ENCODE assay signal across 3 cellular contexts in the genomic region with DNA sequence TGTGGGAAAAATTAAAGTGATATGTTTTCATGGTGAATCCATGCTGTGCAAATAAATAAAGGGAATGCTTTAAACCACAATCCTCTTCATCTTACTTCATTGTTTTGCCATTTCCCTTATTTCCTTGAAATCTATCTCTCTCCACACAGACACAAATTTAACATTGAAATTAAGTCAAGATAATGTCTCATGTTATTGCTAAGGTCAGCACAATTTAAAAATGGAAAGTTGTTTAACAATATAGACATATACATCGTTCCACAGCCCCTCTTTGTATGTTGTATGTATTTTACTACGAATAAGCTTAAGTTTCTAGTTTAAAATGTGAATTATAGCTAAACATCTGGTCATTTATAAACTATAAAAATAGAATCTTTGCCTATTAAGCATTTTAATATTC.
A peak's percentile ranks its signal among the peaks of the same experiment; 100 is the strongest.
TF ChIP-seq lines count a peak whose summit lies in the region.

No MANE protein-coding gene starts in this region.

TF ChIP-seq in A549, 52 proteins besides CTCF, POLR2A, EP300 and RAD21:
- TF ChIP-seq TP53 (CRISPR knock-in tag; IDR thresholded peaks at IDR 0.05) (no peak), MAFK (IDR thresholded peaks at IDR 0.05; ENCODE audit: partially characterized antibody) (peak; percentile 91), RFX5 (IDR thresholded peaks at IDR 0.05) (no peak)
TF ChIP-seq in A549: peak in this region for 1.

TF ChIP-seq in IMR-90, 13 proteins besides CTCF, POLR2A, EP300 and RAD21:
- TF ChIP-seq RCOR1 (IDR thresholded peaks at IDR 0.05; ENCODE audit: insufficient replicate concordance, low read length) (no peak), MAFK (IDR thresholded peaks at IDR 0.05; ENCODE audit: low read depth, low read length) (peak; percentile 96)

TF ChIP-seq in H1, 55 proteins besides CTCF, POLR2A, EP300 and RAD21:
- no peak for TF ChIP-seq HDAC6 (IDR thresholded peaks at IDR 0.05; ENCODE audit: low read depth, low read length)
- TF ChIP-seq KDM1A (IDR thresholded peaks at IDR 0.05; ENCODE audit: borderline replicate concordance, low read length) = no peak
- no peak for TF ChIP-seq SP4 (IDR thresholded peaks at IDR 0.05; ENCODE audit: low read length)
- no peak for TF ChIP-seq BACH1 (IDR thresholded peaks at IDR 0.05; ENCODE audit: low read length)
- no peak for TF ChIP-seq CHD1 (IDR thresholded peaks at IDR 0.05; ENCODE audit: low read depth, low read length)
- TF ChIP-seq MAFK (IDR thresholded peaks at IDR 0.05; ENCODE audit: low read depth, low read length) = peak; percentile 62; the same call in 1 of the 2 replicates
